Comparison of ENCODE assay signal across 28 cellular contexts in genomic region chr4:166459616-166460015, GRCh38.
"Had no signal": no experiment of that assay in that cellular context is flagged by ENCODE, and none has a peak within 500 bp of the region (broad histone marks: within the 10 kb centered on the region; RNA-seq: fewer than 3 reads in every experiment).

No MANE protein-coding gene starts in this region.

- DNase-seq: activated B cell treated with CpG ODN at 0.5 μM for 24 hours; activated CD4-positive, alpha-beta memory T cell treated with anti-CD3 and anti-CD28 coated beads for 36 hours; activated CD4-positive, alpha-beta T cell treated with anti-CD3 and anti-CD28 coated beads, Interleukin-2, amount 10 ng/mL, durations not matched to agents 24 days and 14 days; activated CD8-positive, alpha-beta memory T cell treated with anti-CD3 and anti-CD28 coated beads, Interleukin-2, amount 10 ng/mL, durations not matched to agents 7 days and 5 days; activated CD8-positive, alpha-beta memory T cell treated with anti-CD3 and anti-CD28 coated beads, Interleukin-2, amount 50 U/mL, for 4 hours; activated CD8-positive, alpha-beta T cell treated with anti-CD3 and anti-CD28 coated beads, Interleukin-2, amount 10 ng/mL, durations not matched to agents 7 days and 5 days; activated effector memory CD4-positive, alpha-beta T cell treated with anti-CD3 and anti-CD28 coated beads, Interleukin-2, amount 50 U/mL, for 16 hours; activated naive CD4-positive, alpha-beta T cell treated with anti-CD3 and anti-CD28 coated beads, Interleukin-2, amount 10 ng/mL, durations not matched to agents 7 days and 5 days; activated naive CD8-positive, alpha-beta T cell treated with anti-CD3 and anti-CD28 coated beads, Interleukin-2, amount 10 ng/mL, durations not matched to agents 7 days and 5 days; activated T-cell treated with anti-CD3 and anti-CD28 coated beads, Interleukin-2, amount 50 U/mL, for 1 hour; activated T-cell treated with anti-CD3 and anti-CD28 coated beads, Interleukin-2, amount 50 U/mL, for 48 hours; amygdala; aorta; body of pancreas; central memory CD4-positive, alpha-beta T cell; cerebellar nuclear complex; effector CD4-positive, alpha-beta T cell; effector memory CD8-positive, alpha-beta T cell; esophagus squamous epithelium; foreskin melanocyte; heart right ventricle; T-helper 1 cell; T-helper 17 cell; T1000; WERI-Rb-1 had no signal

- H3K4me1 ChIP-seq: body of pancreas, esophagus squamous epithelium, gastroesophageal sphincter, heart right ventricle had no signal

- H3K9me3 ChIP-seq: body of pancreas, esophagus squamous epithelium, gastroesophageal sphincter had no signal

- H3K27ac ChIP-seq: body of pancreas, coronary artery, epithelial cell of prostate, esophagus squamous epithelium, gastroesophageal sphincter, heart right ventricle, WERI-Rb-1 had no signal

- H3K27me3 ChIP-seq: body of pancreas, esophagus squamous epithelium, gastroesophageal sphincter, heart right ventricle had no signal

- H3K36me3 ChIP-seq: esophagus squamous epithelium, gastroesophageal sphincter, heart right ventricle, WERI-Rb-1 had no signal

- H3K4me3 ChIP-seq: body of pancreas, coronary artery, esophagus squamous epithelium, gastroesophageal sphincter, heart right ventricle had no signal
